ENCODE assay signal across 33 cellular contexts in genomic region chr4:47061435-47061834, GRCh38. TPM values are rescaled to one million over a fixed set of nuclear protein-coding genes. Genes with fewer than 3 reads are reported as not detected.
DNase-seq lines count a peak whose midpoint lies in the region; ATAC-seq and TF ChIP-seq lines count a peak whose summit lies in the region.
"Had no signal": no experiment of that assay in that cellular context is flagged by ENCODE, and none has a peak within 500 bp of the region (broad histone marks: within the 10 kb centered on the region; RNA-seq: fewer than 3 reads in every experiment).

No MANE protein-coding gene starts in this region.

- TF ChIP-seq CTCF in smooth muscle cell (IDR thresholded peaks at IDR 0.05; ENCODE audit: borderline replicate concordance, insufficient read depth, poor library complexity, severe bottlenecking): no peak
- no peak for TF ChIP-seq CTCF in WTC11 (IDR thresholded peaks at IDR 0.05)

- no peaks in the 10 kb centered on the region for H3K27me3 Mint-ChIP-seq in WTC11 (ENCODE audit: low read depth)
- H3K27me3 Mint-ChIP-seq: activated naive CD4-positive, alpha-beta T cell treated with anti-CD3 and anti-CD28 coated beads, Interleukin-2, amount 10 ng/mL, durations not matched to agents 7 days and 5 days; dendritic cell treated with granulocyte-macrophage colony-stimulating factor and Interleukin-4, amounts not matched to agents 40 ng/mL and 50 ng/mL, for 4 days; stimulated activated naive B cell treated with anti-CD40 and anti-IgM and Interleukin-4, amounts not matched to agents 10 μg/mL and 1 μg/mL and 100 μg/mL, for 72 hours had no signal

- no peaks in the 10 kb centered on the region for H3K4me1 ChIP-seq in smooth muscle cell (ENCODE audit: low read depth)
- H3K4me1 ChIP-seq: Caco-2, parathyroid adenoma had no signal

- no peak overlapping the region for H3K27ac ChIP-seq in smooth muscle cell (ENCODE audit: low read depth)
- H3K27ac ChIP-seq: C4-2B, esophagus muscularis mucosa, KMS-11, parathyroid adenoma, skin epidermis had no signal

- no peaks in the 10 kb centered on the region for H3K27me3 ChIP-seq in smooth muscle cell (ENCODE audit: low read depth)
- H3K27me3 ChIP-seq: esophagus muscularis mucosa had no signal

- no peak overlapping the region for H3K27ac Mint-ChIP-seq in WTC11
- H3K27ac Mint-ChIP-seq: activated CD4-positive, alpha-beta memory T cell treated with anti-CD3 and anti-CD28 coated beads for 36 hours; activated naive CD4-positive, alpha-beta T cell treated with anti-CD3 and anti-CD28 coated beads, Interleukin-2, amount 10 ng/mL, durations not matched to agents 7 days and 5 days; activated T-helper 1 cell treated with anti-CD3 and anti-CD28 coated beads, Interleukin-12 subunit alpha, Interleukin-12 subunit beta, Interleukin-2, Interleukin-4 antibody, amounts not matched to agents 30 ng/mL and 10 ng/mL and 1 ng/mL, durations not matched to agents 14 hours and 24 hours and 36 hours; dendritic cell treated with granulocyte-macrophage colony-stimulating factor and Interleukin-4, amounts not matched to agents 40 ng/mL and 50 ng/mL, for 4 days; immature natural killer cell; stimulated activated naive B cell treated with anti-CD40 and anti-IgM and Interleukin-4, amounts not matched to agents 10 μg/mL and 1 μg/mL and 100 μg/mL, for 72 hours had no signal

- H4K20me1 ChIP-seq in smooth muscle cell (ENCODE audit: low read depth): no peaks in the 10 kb centered on the region

- no peaks in the 10 kb centered on the region for H3K4me1 Mint-ChIP-seq in WTC11
- H3K4me1 Mint-ChIP-seq: activated naive CD4-positive, alpha-beta T cell treated with anti-CD3 and anti-CD28 coated beads, Interleukin-2, amount 10 ng/mL, durations not matched to agents 7 days and 5 days; immature natural killer cell; stimulated activated naive B cell treated with anti-CD40 and anti-IgM and Interleukin-4, amounts not matched to agents 10 μg/mL and 1 μg/mL and 100 μg/mL, for 72 hours had no signal

- H3K9me3 ChIP-seq in smooth muscle cell (replicated peaks; ENCODE audit: low read depth): no peaks in the 10 kb centered on the region
- H3K9me3 ChIP-seq: Caco-2, esophagus muscularis mucosa had no signal

- peak overlapping the region; percentile 6 for H3K4me2 ChIP-seq in smooth muscle cell
- H3K4me2 ChIP-seq: KMS-11 had no signal

- peak; percentile 46 for DNase-seq in HCEC 1CT
- DNase-seq in amniotic stem cell (lab: John Stamatoyannopoulos, UW): peak; percentile 13
- peak; percentile 77 for DNase-seq in fibroblast of peridontal ligament (ENCODE audit: extremely low read depth)
- no peak for DNase-seq in smooth muscle cell (lab: John Stamatoyannopoulos, UW; ENCODE audit: unreplicated experiment)
- no peak for DNase-seq in NCI-H187 treated with DMSO at 0.1 percent for 48 hours (lab: John Stamatoyannopoulos, UW)
- DNase-seq in WTC11 (ENCODE audit: low spot score): no peak
- no peak for DNase-seq in dermis blood vessel endothelial cell
- DNase-seq: activated CD4-positive, alpha-beta memory T cell treated with anti-CD3 and anti-CD28 coated beads for 36 hours; activated CD4-positive, alpha-beta T cell treated with anti-CD3 and anti-CD28 coated beads for 1 hour; activated CD8-positive, alpha-beta memory T cell treated with anti-CD3 and anti-CD28 coated beads, Interleukin-2, amount 50 U/mL, for 4 hours; activated naive CD4-positive, alpha-beta T cell treated with anti-CD3 and anti-CD28 coated beads, Interleukin-2, amount 10 ng/mL, durations not matched to agents 7 days and 5 days; amygdala; Caco-2; DMS79; GOT3; immature natural killer cell; NCI-H1436 treated with DMSO at 0.1 percent for 48 hours; NCI-H345; retina; Right ventricle myocardium superior; stimulated activated naive B cell treated with anti-CD40 and anti-IgM and Interleukin-4, amounts not matched to agents 10 μg/mL and 1 μg/mL and 100 μg/mL, for 72 hours; substantia nigra; T-helper 2 cell; trophoblast cell had no signal

- no peaks in the 10 kb centered on the region for H3K36me3 Mint-ChIP-seq in WTC11
- H3K36me3 Mint-ChIP-seq: activated CD4-positive, alpha-beta memory T cell treated with anti-CD3 and anti-CD28 coated beads for 36 hours; activated naive CD4-positive, alpha-beta T cell treated with anti-CD3 and anti-CD28 coated beads, Interleukin-2, amount 10 ng/mL, durations not matched to agents 7 days and 5 days; stimulated activated naive B cell treated with anti-CD40 and anti-IgM and Interleukin-4, amounts not matched to agents 10 μg/mL and 1 μg/mL and 100 μg/mL, for 72 hours had no signal

- no peak overlapping the region for H3K4me3 ChIP-seq in smooth muscle cell
- H3K4me3 ChIP-seq: esophagus muscularis mucosa, skin epidermis had no signal

- H2AFZ ChIP-seq in smooth muscle cell (ENCODE audit: low read depth): no peak overlapping the region
- H2AFZ ChIP-seq: parathyroid adenoma had no signal

- ATAC-seq in WTC11: no peak
- ATAC-seq: left lobe of liver; stimulated activated naive B cell treated with anti-CD40 and anti-IgM and Interleukin-4, amounts not matched to agents 10 μg/mL and 1 μg/mL and 100 μg/mL, for 72 hours had no signal

- no peak overlapping the region for H3K9ac ChIP-seq in smooth muscle cell (ENCODE audit: low read depth)
- H3K9ac ChIP-seq: KMS-11, parathyroid adenoma had no signal

- no peaks in the 10 kb centered on the region for H3K9me3 Mint-ChIP-seq in WTC11
- H3K9me3 Mint-ChIP-seq: activated CD4-positive, alpha-beta memory T cell treated with anti-CD3 and anti-CD28 coated beads for 36 hours; activated naive CD4-positive, alpha-beta T cell treated with anti-CD3 and anti-CD28 coated beads, Interleukin-2, amount 10 ng/mL, durations not matched to agents 7 days and 5 days; activated T-helper 1 cell treated with anti-CD3 and anti-CD28 coated beads, Interleukin-12 subunit alpha, Interleukin-12 subunit beta, Interleukin-2, Interleukin-4 antibody, amounts not matched to agents 30 ng/mL and 10 ng/mL and 1 ng/mL, durations not matched to agents 14 hours and 24 hours and 36 hours; dendritic cell treated with granulocyte-macrophage colony-stimulating factor and Interleukin-4, amounts not matched to agents 40 ng/mL and 50 ng/mL, for 4 days; neural crest cell; stimulated activated naive B cell treated with anti-CD40 and anti-IgM and Interleukin-4, amounts not matched to agents 10 μg/mL and 1 μg/mL and 100 μg/mL, for 72 hours had no signal

- no peaks in the 10 kb centered on the region for H3F3A ChIP-seq in smooth muscle cell (ENCODE audit: low read depth)

- no peak overlapping the region for H3K4me3 Mint-ChIP-seq in WTC11
- H3K4me3 Mint-ChIP-seq: activated CD4-positive, alpha-beta memory T cell treated with anti-CD3 and anti-CD28 coated beads for 36 hours; activated naive CD4-positive, alpha-beta T cell treated with anti-CD3 and anti-CD28 coated beads, Interleukin-2, amount 10 ng/mL, durations not matched to agents 7 days and 5 days; activated T-helper 1 cell treated with anti-CD3 and anti-CD28 coated beads, Interleukin-12 subunit alpha, Interleukin-12 subunit beta, Interleukin-2, Interleukin-4 antibody, amounts not matched to agents 30 ng/mL and 10 ng/mL and 1 ng/mL, durations not matched to agents 14 hours and 24 hours and 36 hours; dendritic cell treated with granulocyte-macrophage colony-stimulating factor and Interleukin-4, amounts not matched to agents 40 ng/mL and 50 ng/mL, for 4 days; immature natural killer cell; neural crest cell; stimulated activated naive B cell treated with anti-CD40 and anti-IgM and Interleukin-4, amounts not matched to agents 10 μg/mL and 1 μg/mL and 100 μg/mL, for 72 hours had no signal

- WGBS in smooth muscle cell (ENCODE audit: low lambda C conversion rate): 26% methylated on average over 3 of the region's 3 CpGs

- H3K79me2 ChIP-seq in smooth muscle cell (ENCODE audit: low read depth): no peaks in the 10 kb centered on the region
- H3K79me2 ChIP-seq: parathyroid adenoma had no signal

- POLR2A ChIA-PET in WTC11 (lab: Charles Lee): no interaction called here

- no peaks in the 10 kb centered on the region for H3K36me3 ChIP-seq in smooth muscle cell (ENCODE audit: low read depth)
- H3K36me3 ChIP-seq: esophagus muscularis mucosa had no signal

- CTCF ChIA-PET in WTC11 (lab: Charles Lee): no interaction called here

TF ChIP-seq in WTC11, 78 proteins besides CTCF, POLR2A, EP300 and RAD21 (continues in another document):
- TF ChIP-seq ZNF425 (CRISPR knock-in tag; conservative IDR thresholded peaks at IDR 0.05): no peak

RNA-seq across cellular contexts. Expression of gene GABRB1, which starts 30.1 kb away (rescaled TPM):
- total RNA-seq in smooth muscle cell: 0.22 and 0.49 TPM in 2 replicates
- not detected in 2 replicates for polyA plus RNA-seq in smooth muscle cell
- total RNA-seq in WTC11 (2021): 0.46 to 0.69 TPM (median 0.66 TPM) in 3 replicates
- not detected in 2 replicates for total RNA-seq in dermis blood vessel endothelial cell
- total RNA-seq: activated CD4-positive, alpha-beta memory T cell treated with anti-CD3 and anti-CD28 coated beads for 36 hours; activated T-helper 1 cell treated with anti-CD3 and anti-CD28 coated beads, Interleukin-12 subunit alpha, Interleukin-12 subunit beta, Interleukin-2, Interleukin-4 antibody, amounts not matched to agents 30 ng/mL and 10 ng/mL and 1 ng/mL, durations not matched to agents 14 hours and 24 hours and 36 hours; left lobe of liver; neural crest cell had no signal
- polyA plus RNA-seq: immature natural killer cell had no signal

Comparison
In these comparisons a context has a peak if more than half of its experiments do, and no peak if none do; other contexts are left out.
1. DNase-seq: peak in HCEC 1CT (single experiment), amniotic stem cell (single experiment) and fibroblast of peridontal ligament (single experiment); none in smooth muscle cell (single experiment), NCI-H187 treated with DMSO at 0.1 percent for 48 hours (single experiment), WTC11 (single experiment) and dermis blood vessel endothelial cell (single experiment).